ENCODE assay signal across 9 cellular contexts in genomic region chr5:136192526-136193395, GRCh38. TPM values are rescaled to one million over a fixed set of nuclear protein-coding genes. Genes with fewer than 3 reads are reported as not detected.
DNase-seq lines count a peak whose midpoint lies in the region; ATAC-seq and TF ChIP-seq lines count a peak whose summit lies in the region.
"Had no signal": no experiment of that assay in that cellular context is flagged by ENCODE, and none has a peak within 500 bp of the region (broad histone marks: within the 10 kb centered on the region; RNA-seq: fewer than 3 reads in every experiment).

Gene SMIM32 (minus strand): TSS chr5:136193162. CDS start chr5:136192524, 638 bp downstream.

- peak; percentile 26 for ATAC-seq in activated naive CD8-positive, alpha-beta T cell treated with anti-CD3 and anti-CD28 coated beads, Interleukin-2, amount 10 ng/mL, durations not matched to agents 7 days and 5 days (ENCODE audit: low read depth)
- ATAC-seq in activated naive CD8-positive, alpha-beta T cell treated with anti-CD3 and anti-CD28 coated beads, Interleukin-2, amount 50 U/mL, for 24 hours: no peak
- ATAC-seq in GM21526 (IDR thresholded peaks at IDR 0.05; ENCODE audit: low FRiP score, unreplicated experiment): no peak
- no peak for ATAC-seq in GM19351 (IDR thresholded peaks at IDR 0.05; ENCODE audit: unreplicated experiment)

- no peak for DNase-seq in activated naive CD8-positive, alpha-beta T cell treated with anti-CD3 and anti-CD28 coated beads, Interleukin-2, amount 10 ng/mL, durations not matched to agents 7 days and 5 days
- DNase-seq in activated naive CD8-positive, alpha-beta T cell treated with anti-CD3 and anti-CD28 coated beads, Interleukin-2, amount 50 U/mL, for 24 hours: no peak
- DNase-seq in ecto neural progenitor cell (ENCODE audit: low spot score) (peak; percentile 77), mesenteric fat pad (ENCODE audit: low spot score) (peak; percentile 89), uterus (no peak)
- DNase-seq in effector CD4-positive, alpha-beta T cell: no peak

- TF ChIP-seq POLR2A in uterus (IDR thresholded peaks at IDR 0.05): no peak

- H3K4me1 Mint-ChIP-seq in activated naive CD8-positive, alpha-beta T cell treated with anti-CD3 and anti-CD28 coated beads, Interleukin-2, amount 10 ng/mL, durations not matched to agents 7 days and 5 days: no peaks in the 10 kb centered on the region
- H3K4me1 Mint-ChIP-seq in activated naive CD8-positive, alpha-beta T cell treated with anti-CD3 and anti-CD28 coated beads, Interleukin-2, amount 50 U/mL, for 24 hours: no peaks in the 10 kb centered on the region

- H3K36me3 Mint-ChIP-seq in activated naive CD8-positive, alpha-beta T cell treated with anti-CD3 and anti-CD28 coated beads, Interleukin-2, amount 10 ng/mL, durations not matched to agents 7 days and 5 days: peaks cover 3% of the 10 kb centered on the region
- H3K36me3 Mint-ChIP-seq in activated naive CD8-positive, alpha-beta T cell treated with anti-CD3 and anti-CD28 coated beads, Interleukin-2, amount 50 U/mL, for 24 hours (ENCODE audit: low read depth): no peaks in the 10 kb centered on the region

- no peaks in the 10 kb centered on the region for H3K9me3 ChIP-seq in uterus

- POLR2A ChIA-PET in activated naive CD8-positive, alpha-beta T cell treated with anti-CD3 and anti-CD28 coated beads, Interleukin-2, amount 10 ng/mL, durations not matched to agents 7 days and 5 days (lab: Charles Lee): no interaction called here

- peaks cover 15 to 16% of the 10 kb centered on the region in 2 donors for H3K27me3 ChIP-seq in uterus

- H3K36me3 ChIP-seq in uterus: no peaks in the 10 kb centered on the region

- peak within 1 kb of the TSS; percentile 15 to 16 for H3K4me3 ChIP-seq in uterus

- no peak for TF ChIP-seq CTCF in uterus (IDR thresholded peaks at IDR 0.05)

- H3K27ac Mint-ChIP-seq in activated naive CD8-positive, alpha-beta T cell treated with anti-CD3 and anti-CD28 coated beads, Interleukin-2, amount 10 ng/mL, durations not matched to agents 7 days and 5 days: no peak within 1 kb of the TSS
- H3K27ac Mint-ChIP-seq in activated naive CD8-positive, alpha-beta T cell treated with anti-CD3 and anti-CD28 coated beads, Interleukin-2, amount 50 U/mL, for 24 hours: no peak within 1 kb of the TSS

- H3K27ac ChIP-seq in uterus: no peak within 1 kb of the TSS
- H3K27ac ChIP-seq: KMS-11 had no signal

- intact Hi-C loops in uterus (cut with DNase I; ENCODE audit: low total_unique reads): no loop called here

- H3K4me3 Mint-ChIP-seq in activated naive CD8-positive, alpha-beta T cell treated with anti-CD3 and anti-CD28 coated beads, Interleukin-2, amount 10 ng/mL, durations not matched to agents 7 days and 5 days: no peak within 1 kb of the TSS
- no peak within 1 kb of the TSS for H3K4me3 Mint-ChIP-seq in activated naive CD8-positive, alpha-beta T cell treated with anti-CD3 and anti-CD28 coated beads, Interleukin-2, amount 50 U/mL, for 24 hours

- H3K27me3 Mint-ChIP-seq in activated naive CD8-positive, alpha-beta T cell treated with anti-CD3 and anti-CD28 coated beads, Interleukin-2, amount 10 ng/mL, durations not matched to agents 7 days and 5 days: peaks cover 32% of the 10 kb centered on the region
- peaks cover 38% of the 10 kb centered on the region for H3K27me3 Mint-ChIP-seq in activated naive CD8-positive, alpha-beta T cell treated with anti-CD3 and anti-CD28 coated beads, Interleukin-2, amount 50 U/mL, for 24 hours

- peaks cover 0 to 15% of the 10 kb centered on the region in 2 donors for H3K4me1 ChIP-seq in uterus

- no peaks in the 10 kb centered on the region for H3K9me3 Mint-ChIP-seq in activated naive CD8-positive, alpha-beta T cell treated with anti-CD3 and anti-CD28 coated beads, Interleukin-2, amount 10 ng/mL, durations not matched to agents 7 days and 5 days
- no peaks in the 10 kb centered on the region for H3K9me3 Mint-ChIP-seq in activated naive CD8-positive, alpha-beta T cell treated with anti-CD3 and anti-CD28 coated beads, Interleukin-2, amount 50 U/mL, for 24 hours

RNA-seq across cellular contexts. Expression of gene SMIM32, which starts in this region (rescaled TPM):
- total RNA-seq in activated naive CD8-positive, alpha-beta T cell treated with anti-CD3 and anti-CD28 coated beads, Interleukin-2, amount 10 ng/mL, durations not matched to agents 7 days and 5 days: not detected
- not detected for total RNA-seq in mesenteric fat pad
- total RNA-seq in uterus: 1 to 10 TPM in 1 of 4 donors, not detected in 3; 3.0 TPM

Comparison
In these comparisons a context has a peak if more than half of its experiments do, and no peak if none do; other contexts are left out.
1. Peak in ATAC-seq in activated naive CD8-positive, alpha-beta T cell treated with anti-CD3 and anti-CD28 coated beads, Interleukin-2, amount 10 ng/mL, durations not matched to agents 7 days and 5 days; RNA of the gene not detected or under 1 TPM.
2. Peak in DNase-seq in mesenteric fat pad; RNA of the gene not detected or under 1 TPM.